Comparison of ENCODE assay signal across 9 cellular contexts in genomic region chr12:26941251-26941650, GRCh38. TPM values are rescaled to one million over a fixed set of nuclear protein-coding genes. Genes with fewer than 3 reads are reported as not detected.
DNase-seq lines count a peak whose midpoint lies in the region; ATAC-seq and TF ChIP-seq lines count a peak whose summit lies in the region.
"Had no signal": no experiment of that assay in that cellular context is flagged by ENCODE, and none has a peak within 500 bp of the region (broad histone marks: within the 10 kb centered on the region; RNA-seq: fewer than 3 reads in every experiment).

No MANE protein-coding gene starts in this region.

- no peak overlapping the region for H3K23ac ChIP-seq in H9 (ENCODE audit: insufficient read length, low read depth, low read length)

- H2BK15ac ChIP-seq in H9 (ENCODE audit: low read depth, low read length): no peak overlapping the region

- peaks cover 16% of the 10 kb centered on the region; the same call in 1 of the 2 replicates for H3K79me2 ChIP-seq in H9 (ENCODE audit: insufficient read depth, low read length)

- H3K9ac ChIP-seq in H9 (ENCODE audit: extremely low read depth, insufficient read length, low read length): no peak overlapping the region

- TF ChIP-seq CTCF in H9 (conservative IDR thresholded peaks at IDR 0.05): no peak
- no peak for TF ChIP-seq CTCF in sigmoid colon (IDR thresholded peaks at IDR 0.05)

- peaks cover 35 to 72% (median 55%) of the 10 kb centered on the region in 4 donors for H3K4me1 Mint-ChIP-seq in CD4-positive, CD25-positive, alpha-beta regulatory T cell
- peaks cover 49 to 52% (median 51%) of the 10 kb centered on the region in 3 donors for H3K4me1 Mint-ChIP-seq in IgD-negative memory B cell
- H3K4me1 Mint-ChIP-seq in activated naive CD8-positive, alpha-beta T cell treated with anti-CD3 and anti-CD28 coated beads, Interleukin-2, amount 10 ng/mL, durations not matched to agents 7 days and 5 days: peaks cover 33% of the 10 kb centered on the region
- peaks cover 33% of the 10 kb centered on the region for H3K4me1 Mint-ChIP-seq in memory B cell
- H3K4me1 Mint-ChIP-seq in H9: peaks cover 18 to 19% of the 10 kb centered on the region in 2 experiments

- no peak overlapping the region for H2AFZ ChIP-seq in H9 (ENCODE audit: low read length)

- H3K79me1 ChIP-seq in H9 (ENCODE audit: insufficient read depth, low read depth, low read length, poor library complexity, severe bottlenecking): peaks cover 8% of the 10 kb centered on the region

- no peak for ATAC-seq in CD4-positive, CD25-positive, alpha-beta regulatory T cell (ENCODE audit: low read depth in 2 of 2)
- no peak for ATAC-seq in activated naive CD8-positive, alpha-beta T cell treated with anti-CD3 and anti-CD28 coated beads, Interleukin-2, amount 10 ng/mL, durations not matched to agents 7 days and 5 days (ENCODE audit: low read depth)
- ATAC-seq in memory B cell (ENCODE audit: low read depth) (no peak), aorta (ENCODE audit: low FRiP score) (no peak)
- ATAC-seq: HCT116 had no signal

- H2BK5ac ChIP-seq in H9 (ENCODE audit: insufficient read length, low read length): no peak overlapping the region

- no peak overlapping the region for H2AK5ac ChIP-seq in H9 (ENCODE audit: insufficient read length, low read length)

- H3K4me3 ChIP-seq in CD4-positive, CD25-positive, alpha-beta regulatory T cell (ENCODE audit: low read depth, low read length): peak overlapping the region; percentile 99
- no peak overlapping the region for H3K4me3 ChIP-seq in aorta (ENCODE audit: low read length in 2 of 2)
- no peak overlapping the region for H3K4me3 ChIP-seq in sigmoid colon

- POLR2A ChIA-PET in activated naive CD8-positive, alpha-beta T cell treated with anti-CD3 and anti-CD28 coated beads, Interleukin-2, amount 10 ng/mL, durations not matched to agents 7 days and 5 days (lab: Charles Lee): interaction anchor here (2.2 kb wide), 1 partner anchor 108 kb away, joined by 10 read pairs; the partner anchor contains the start of gene ITPR2

- no peaks in the 10 kb centered on the region for H4K20me1 ChIP-seq in H9 (ENCODE audit: control insufficient read depth, insufficient read depth, insufficient read length)

- no peak overlapping the region for H3K4me2 ChIP-seq in H9 (ENCODE audit: insufficient read depth, insufficient read length, low read length)

- peaks cover 2% of the 10 kb centered on the region for H3K36me3 ChIP-seq in CD4-positive, CD25-positive, alpha-beta regulatory T cell (ENCODE audit: control insufficient read depth, insufficient read depth, low read length)
- H3K36me3 ChIP-seq in aorta (ENCODE audit: control insufficient read depth in 1 of 2, insufficient read depth in 2 of 2, low read length in 1 of 2) (no peaks in the 10 kb centered on the region), sigmoid colon (no peaks in the 10 kb centered on the region)

- peak overlapping the region; percentile 83 to 96 (median 94) for H3K27ac Mint-ChIP-seq in CD4-positive, CD25-positive, alpha-beta regulatory T cell
- H3K27ac Mint-ChIP-seq in IgD-negative memory B cell (peak overlapping the region; percentile 75 to 95 (median 92)), memory B cell (peak overlapping the region; percentile 68), H9 (no peak overlapping the region)
- peak overlapping the region; percentile 86 for H3K27ac Mint-ChIP-seq in activated naive CD8-positive, alpha-beta T cell treated with anti-CD3 and anti-CD28 coated beads, Interleukin-2, amount 10 ng/mL, durations not matched to agents 7 days and 5 days

- H3K27me3 Mint-ChIP-seq in CD4-positive, CD25-positive, alpha-beta regulatory T cell: no peaks in the 10 kb centered on the region
- H3K27me3 Mint-ChIP-seq in IgD-negative memory B cell (no peaks in the 10 kb centered on the region), memory B cell (no peaks in the 10 kb centered on the region), H9 (ENCODE audit: low read depth) (no peaks in the 10 kb centered on the region)
- no peaks in the 10 kb centered on the region for H3K27me3 Mint-ChIP-seq in activated naive CD8-positive, alpha-beta T cell treated with anti-CD3 and anti-CD28 coated beads, Interleukin-2, amount 10 ng/mL, durations not matched to agents 7 days and 5 days

- no peak overlapping the region for H3K14ac ChIP-seq in H9 (ENCODE audit: insufficient read depth, low read length)

- no peak overlapping the region for H3K4ac ChIP-seq in H9 (ENCODE audit: low read depth, low read length)

- H3K18ac ChIP-seq in H9 (ENCODE audit: insufficient read length, low read depth, low read length): no peak overlapping the region

- peak overlapping the region; percentile 94 to 98 (median 96) for H3K4me3 Mint-ChIP-seq in CD4-positive, CD25-positive, alpha-beta regulatory T cell
- peak overlapping the region; percentile 75 to 99 (median 93) for H3K4me3 Mint-ChIP-seq in IgD-negative memory B cell
- peak overlapping the region; percentile 94 for H3K4me3 Mint-ChIP-seq in activated naive CD8-positive, alpha-beta T cell treated with anti-CD3 and anti-CD28 coated beads, Interleukin-2, amount 10 ng/mL, durations not matched to agents 7 days and 5 days
- peak overlapping the region; percentile 66 for H3K4me3 Mint-ChIP-seq in memory B cell
- H3K4me3 Mint-ChIP-seq in H9: no peak overlapping the region

- no peak for TF ChIP-seq EP300 in sigmoid colon (IDR thresholded peaks at IDR 0.05)

- H3K4me1 ChIP-seq in CD4-positive, CD25-positive, alpha-beta regulatory T cell (ENCODE audit: control insufficient read depth, insufficient read depth, low read length, poor library complexity, severe bottlenecking): peaks cover 69% of the 10 kb centered on the region
- H3K4me1 ChIP-seq in aorta (ENCODE audit: control insufficient read depth in 1 of 2, insufficient read depth in 2 of 2, low read length in 2 of 2) (no peaks in the 10 kb centered on the region), H9 (ENCODE audit: insufficient read depth, low read length) (peaks cover 3% of the 10 kb centered on the region; the same call in 1 of the 2 replicates), sigmoid colon (peaks cover 0 to 49% (median 38%) of the 10 kb centered on the region in 4 donors)

- no peak overlapping the region for H2BK20ac ChIP-seq in H9 (ENCODE audit: low read depth, low read length, poor library complexity, severe bottlenecking)

- H3K23me2 ChIP-seq in H9 (ENCODE audit: insufficient read length, low read depth, low read length, poor library complexity, severe bottlenecking): no peaks in the 10 kb centered on the region

- no peak overlapping the region for H4K5ac ChIP-seq in H9 (ENCODE audit: insufficient read length, low read depth, low read length)

- peaks cover 11% of the 10 kb centered on the region for H3K36me3 Mint-ChIP-seq in CD4-positive, CD25-positive, alpha-beta regulatory T cell
- H3K36me3 Mint-ChIP-seq in IgD-negative memory B cell (peaks cover 15% of the 10 kb centered on the region), memory B cell (peaks cover 14% of the 10 kb centered on the region), H9 (ENCODE audit: insufficient read depth in 1 of 3, low read depth in 3 of 3) (peaks cover 0 to 4% (median 2%) of the 10 kb centered on the region in 3 experiments; a peak in 2 of 7 replicates)
- peaks cover 33% of the 10 kb centered on the region for H3K36me3 Mint-ChIP-seq in activated naive CD8-positive, alpha-beta T cell treated with anti-CD3 and anti-CD28 coated beads, Interleukin-2, amount 10 ng/mL, durations not matched to agents 7 days and 5 days

- H4K8ac ChIP-seq in H9 (replicated peaks; ENCODE audit: insufficient read length, low read depth, low read length): no peak overlapping the region

- intact Hi-C loops in aorta (cut with DNase I): no loop called here
- intact Hi-C loops in sigmoid colon (cut with DNase I): no loop called here

- TF ChIP-seq POLR2A in sigmoid colon (IDR thresholded peaks at IDR 0.05): no peak

- no peak overlapping the region for H2BK12ac ChIP-seq in H9 (ENCODE audit: insufficient read length, low read depth, low read length)

- WGBS in aorta, 2 donors: 23 to 47% methylated on average over 1 of the region's 1 CpG
- WGBS in H9 (ENCODE audit: extremely low coverage, insufficient read length, low lambda C conversion rate): no CpG with 5 or more reads among the region's 1 CpG
- 31 to 80% methylated on average over 1 of the region's 1 CpG for whole genome bisulfite sequencing in sigmoid colon, 2 donors

- H3K27ac ChIP-seq in CD4-positive, CD25-positive, alpha-beta regulatory T cell (ENCODE audit: insufficient read depth, low read length, poor library complexity, severe bottlenecking): peak overlapping the region; percentile 99
- H3K27ac ChIP-seq in aorta (ENCODE audit: low read depth in 1 of 2, low read length in 2 of 2) (no peak overlapping the region), H9 (ENCODE audit: insufficient read length, low read depth, low read length) (no peak overlapping the region), sigmoid colon (no peak overlapping the region)

- H2BK120ac ChIP-seq in H9 (ENCODE audit: low read depth, low read length, poor library complexity, severe bottlenecking): no peak overlapping the region

- DNase-seq in CD4-positive, CD25-positive, alpha-beta regulatory T cell: peak in 2 of 3 donors; percentile 36 to 58
- DNase-seq in activated naive CD8-positive, alpha-beta T cell treated with anti-CD3 and anti-CD28 coated beads, Interleukin-2, amount 10 ng/mL, durations not matched to agents 7 days and 5 days: no peak
- no peak for DNase-seq in memory B cell (ENCODE audit: low spot score in 2 of 2)
- no peak for DNase-seq in inferior parietal cortex (ENCODE audit: extremely low spot score)
- DNase-seq in aorta: no peak
- DNase-seq in H9: no peak
- DNase-seq in sigmoid colon: no peak

- H3T11ph ChIP-seq in H9 (ENCODE audit: low read length): no peak overlapping the region

- H3K27me3 ChIP-seq in CD4-positive, CD25-positive, alpha-beta regulatory T cell (ENCODE audit: control insufficient read depth, insufficient read depth, low read length): no peaks in the 10 kb centered on the region
- H3K27me3 ChIP-seq in aorta (ENCODE audit: control insufficient read depth in 1 of 2, insufficient read depth in 2 of 2, low read length in 1 of 2): no peaks in the 10 kb centered on the region
- H3K27me3 ChIP-seq in H9 (ENCODE audit: insufficient read depth, low read length): no peaks in the 10 kb centered on the region
- no peaks in the 10 kb centered on the region for H3K27me3 ChIP-seq in sigmoid colon

- H3K9me3 Mint-ChIP-seq in CD4-positive, CD25-positive, alpha-beta regulatory T cell: peaks cover 0 to 4% (median 0%) of the 10 kb centered on the region in 7 donors
- no peaks in the 10 kb centered on the region for H3K9me3 Mint-ChIP-seq in IgD-negative memory B cell
- H3K9me3 Mint-ChIP-seq in activated naive CD8-positive, alpha-beta T cell treated with anti-CD3 and anti-CD28 coated beads, Interleukin-2, amount 10 ng/mL, durations not matched to agents 7 days and 5 days: no peaks in the 10 kb centered on the region
- no peaks in the 10 kb centered on the region for H3K9me3 Mint-ChIP-seq in memory B cell
- no peaks in the 10 kb centered on the region; a peak in 1 of 5 replicates for H3K9me3 Mint-ChIP-seq in H9

- no peaks in the 10 kb centered on the region for H3K9me3 ChIP-seq in CD4-positive, CD25-positive, alpha-beta regulatory T cell (ENCODE audit: control insufficient read depth in 2 of 2, low read length in 2 of 2)
- H3K9me3 ChIP-seq in aorta (ENCODE audit: control insufficient read depth, low read length): no peaks in the 10 kb centered on the region
- H3K9me3 ChIP-seq in H9 (ENCODE audit: control insufficient read depth, low read depth, low read length): no peaks in the 10 kb centered on the region
- no peaks in the 10 kb centered on the region for H3K9me3 ChIP-seq in sigmoid colon

- no peak overlapping the region for H3K56ac ChIP-seq in H9 (ENCODE audit: insufficient read length, low read depth, low read length)

- H4K91ac ChIP-seq in H9 (ENCODE audit: insufficient read length, low read depth, low read length): no peak overlapping the region

RNA-seq across cellular contexts. Expression of gene FGFR1OP2, which starts 3.0 kb away (rescaled TPM):
- 64.0 TPM for total RNA-seq in CD4-positive, CD25-positive, alpha-beta regulatory T cell
- 100 to 1,000 TPM; 108 to 128 (median 121) TPM for polyA plus RNA-seq in CD4-positive, CD25-positive, alpha-beta regulatory T cell
- polyA plus RNA-seq in IgD-negative memory B cell: 66.2 TPM
- total RNA-seq in activated naive CD8-positive, alpha-beta T cell treated with anti-CD3 and anti-CD28 coated beads, Interleukin-2, amount 10 ng/mL, durations not matched to agents 7 days and 5 days: 100 to 1,000 TPM; 102 to 105 TPM
- total RNA-seq in aorta: 10 to 100 TPM; 55.2 to 67.4 TPM
- polyA plus RNA-seq in aorta: 10 to 100 TPM; 31.4 to 60.5 TPM
- 30.0 and 34.2 TPM in 2 replicates for total RNA-seq in H9 (2021)
- 100 to 1,000 TPM in 2 of 4 donors, 10 to 100 TPM in 2; 65.2 to 117 (median 97.3) TPM for total RNA-seq in sigmoid colon
- 10 to 100 TPM; 19.2 to 30.1 (median 23.4) TPM for polyA plus RNA-seq in sigmoid colon

RNA-seq across cellular contexts. Expression of gene INTS13, which starts 3.5 kb away (rescaled TPM):
- total RNA-seq in CD4-positive, CD25-positive, alpha-beta regulatory T cell: 28.8 TPM
- 10 to 100 TPM; 29.6 to 42.5 (median 35.9) TPM for polyA plus RNA-seq in CD4-positive, CD25-positive, alpha-beta regulatory T cell
- polyA plus RNA-seq in IgD-negative memory B cell (14.6 TPM), aorta (10 to 100 TPM in 1 of 2 donors, 1 to 10 TPM in 1; 9.5 to 12.8 TPM), sigmoid colon (10 to 100 TPM in 2 of 3 donors, 1 to 10 TPM in 1; 9.7 to 18.6 (median 14.3) TPM)
- total RNA-seq in activated naive CD8-positive, alpha-beta T cell treated with anti-CD3 and anti-CD28 coated beads, Interleukin-2, amount 10 ng/mL, durations not matched to agents 7 days and 5 days: 10 to 100 TPM; 42.4 to 44.6 TPM
- total RNA-seq in aorta (10 to 100 TPM; 15.1 to 19.2 TPM), H9 (2021) (39.1 and 42.9 TPM in 2 replicates), sigmoid colon (10 to 100 TPM; 18.7 to 38.2 (median 28.6) TPM)

Comparison
In these comparisons a context has a peak if more than half of its experiments do, and no peak if none do; other contexts are left out.
1. DNase-seq: peak in CD4-positive, CD25-positive, alpha-beta regulatory T cell (2 of 3); none in activated naive CD8-positive, alpha-beta T cell treated with anti-CD3 and anti-CD28 coated beads, Interleukin-2, amount 10 ng/mL, durations not matched to agents 7 days and 5 days (single experiment), memory B cell (0 of 2), inferior parietal cortex (single experiment), aorta (0 of 2), H9 (single experiment) and sigmoid colon (single experiment).
2. H3K27ac Mint-ChIP-seq: peak in CD4-positive, CD25-positive, alpha-beta regulatory T cell (3 of 3), IgD-negative memory B cell (3 of 3), activated naive CD8-positive, alpha-beta T cell treated with anti-CD3 and anti-CD28 coated beads, Interleukin-2, amount 10 ng/mL, durations not matched to agents 7 days and 5 days (single experiment) and memory B cell (single experiment); none in H9 (0 of 3).
3. H3K4me3 Mint-ChIP-seq: peak in CD4-positive, CD25-positive, alpha-beta regulatory T cell (4 of 4), IgD-negative memory B cell (4 of 4), activated naive CD8-positive, alpha-beta T cell treated with anti-CD3 and anti-CD28 coated beads, Interleukin-2, amount 10 ng/mL, durations not matched to agents 7 days and 5 days (single experiment) and memory B cell (single experiment); none in H9 (0 of 2).